23 cellular contexts compared by ENCODE assay signal in the genomic region with DNA sequence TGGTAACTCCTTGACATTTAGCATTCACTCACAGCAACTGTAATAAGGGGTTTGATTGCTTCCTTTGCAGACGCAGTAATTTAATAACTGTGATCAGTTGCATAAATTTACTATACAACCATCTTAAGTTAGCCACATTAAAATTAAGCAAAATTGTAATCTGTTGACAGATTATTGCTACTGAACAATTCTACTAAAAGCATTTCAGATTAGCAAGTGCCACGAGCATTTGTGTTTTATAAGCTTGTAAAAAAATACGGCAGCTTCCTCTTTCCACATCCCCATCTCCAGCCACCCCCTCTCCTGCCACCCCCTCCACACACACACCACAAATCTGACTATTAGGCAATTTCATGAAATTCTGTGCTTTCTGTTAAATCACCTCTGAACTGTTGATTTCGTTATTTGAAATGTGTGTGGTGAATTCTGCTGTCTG. TPM values are rescaled to one million over a fixed set of nuclear protein-coding genes. Genes with fewer than 3 reads are reported as not detected.
DNase-seq lines count a peak whose midpoint lies in the region; ATAC-seq and TF ChIP-seq lines count a peak whose summit lies in the region.
"Had no signal": no experiment of that assay in that cellular context is flagged by ENCODE, and none has a peak within 500 bp of the region (broad histone marks: within the 10 kb centered on the region; RNA-seq: fewer than 3 reads in every experiment).

No MANE protein-coding gene starts in this region.

- TF ChIP-seq CTCF in CD14-positive monocyte (IDR thresholded peaks at IDR 0.05): no peak

- H3K27me3 Mint-ChIP-seq in CD14-positive monocyte (ENCODE audit: low read depth in 3 of 3): peaks cover 0 to 1% (median 0%) of the 10 kb centered on the region in 3 donors
- H3K27me3 Mint-ChIP-seq in activated CD8-positive, alpha-beta memory T cell treated with anti-CD3 and anti-CD28 coated beads, Interleukin-2, amount 10 ng/mL, durations not matched to agents 7 days and 5 days: peaks cover 7% of the 10 kb centered on the region
- H3K27me3 Mint-ChIP-seq: activated B cell treated with CpG ODN at 0.5 μM for 24 hours had no signal

- intact Hi-C loops in CD14-positive monocyte (cut with micrococcal nuclease): loop anchor here in 1 of 2 donors (5.0 kb wide), 1 partner anchor 47 kb away; no protein-coding TSS in a partner anchor

- CTCF ChIA-PET in activated CD8-positive, alpha-beta memory T cell treated with anti-CD3 and anti-CD28 coated beads, Interleukin-2, amount 10 ng/mL, durations not matched to agents 7 days and 5 days (lab: Charles Lee): interaction anchor here (0.6 kb wide), 1 partner anchor 67 kb away, joined by 3 read pairs; no protein-coding TSS in a partner anchor

- ATAC-seq in activated CD8-positive, alpha-beta memory T cell treated with anti-CD3 and anti-CD28 coated beads, Interleukin-2, amount 10 ng/mL, durations not matched to agents 7 days and 5 days: no peak
- no peak for ATAC-seq in HG02588 (IDR thresholded peaks at IDR 0.05; ENCODE audit: unreplicated experiment)
- ATAC-seq: naive thymus-derived CD8-positive, alpha-beta T cell; stimulated activated naive CD8-positive, alpha-beta T cell treated with anti-CD3 and anti-CD28 coated beads, Interleukin-15, Interleukin-2, amounts not matched to agents 100 U/mL and 50 U/mL, for 24 hours had no signal

- peak overlapping the region; percentile 81 to 91 (median 85) for H3K27ac Mint-ChIP-seq in CD14-positive monocyte
- no peak overlapping the region for H3K27ac Mint-ChIP-seq in activated CD8-positive, alpha-beta memory T cell treated with anti-CD3 and anti-CD28 coated beads, Interleukin-2, amount 10 ng/mL, durations not matched to agents 7 days and 5 days
- H3K27ac Mint-ChIP-seq: activated B cell treated with CpG ODN at 0.5 μM for 24 hours; naive thymus-derived CD8-positive, alpha-beta T cell; T-helper 2 cell treated with Interferon-gamma antibody and Interleukin-4, amounts not matched to agents 5 μg/mL and 100 μg/mL, for 36 hours had no signal

- DNase-seq in CD14-positive monocyte (ENCODE audit: low spot score) (peak; percentile 63), MV-4-11 (lab: John Stamatoyannopoulos, UW) (peak; percentile 97), amniotic epithelial cell (ENCODE audit: low read depth) (peak; percentile 71), putamen (ENCODE audit: low spot score) (peak; percentile 8), amniotic stem cell (lab: John Stamatoyannopoulos, UW) (no peak), NCI-H1417 (lab: John Stamatoyannopoulos, UW) (no peak)
- DNase-seq in activated CD8-positive, alpha-beta memory T cell treated with anti-CD3 and anti-CD28 coated beads, Interleukin-2, amount 10 ng/mL, durations not matched to agents 7 days and 5 days: no peak
- DNase-seq: activated B cell treated with CpG ODN at 0.5 μM for 24 hours; activated CD4-positive, alpha-beta T cell treated with anti-CD3 and anti-CD28 coated beads, Interleukin-2, amount 50 U/mL, for 48 hours; activated gamma-delta T cell treated with Interleukin-2 at 50 U/mL for 16 hours; activated T-cell treated with anti-CD3 and anti-CD28 coated beads for 4 hours; Caco-2; DND-41; erythroblast; naive thymus-derived CD8-positive, alpha-beta T cell; NCI-H1105 treated with DMSO at 0.1 percent for 48 hours; NCI-H2107; NCI-H510A treated with DMSO at 0.1 percent for 48 hours; stimulated activated CD4-positive, alpha-beta T cell treated with anti-CD3 and anti-CD28 coated beads, Interleukin-4, amount 100 ng/mL, for 1 hour; stimulated activated naive CD8-positive, alpha-beta T cell treated with anti-CD3 and anti-CD28 coated beads, Interleukin-15, Interleukin-2, amounts not matched to agents 100 U/mL and 50 U/mL, for 24 hours; tibial artery had no signal

- H3K4me3 Mint-ChIP-seq in CD14-positive monocyte: peak overlapping the region; percentile 42 to 68
- H3K4me3 Mint-ChIP-seq in activated CD8-positive, alpha-beta memory T cell treated with anti-CD3 and anti-CD28 coated beads, Interleukin-2, amount 10 ng/mL, durations not matched to agents 7 days and 5 days: no peak overlapping the region
- H3K4me3 Mint-ChIP-seq: activated B cell treated with CpG ODN at 0.5 μM for 24 hours; naive thymus-derived CD8-positive, alpha-beta T cell; T-helper 2 cell treated with Interferon-gamma antibody and Interleukin-4, amounts not matched to agents 5 μg/mL and 100 μg/mL, for 36 hours had no signal

- peaks cover 0 to 1% (median 0%) of the 10 kb centered on the region in 7 donors for H3K9me3 Mint-ChIP-seq in CD14-positive monocyte
- no peaks in the 10 kb centered on the region for H3K9me3 Mint-ChIP-seq in activated CD8-positive, alpha-beta memory T cell treated with anti-CD3 and anti-CD28 coated beads, Interleukin-2, amount 10 ng/mL, durations not matched to agents 7 days and 5 days (ENCODE audit: low read depth)
- H3K9me3 Mint-ChIP-seq: activated B cell treated with CpG ODN at 0.5 μM for 24 hours; naive thymus-derived CD8-positive, alpha-beta T cell; T-helper 2 cell treated with Interferon-gamma antibody and Interleukin-4, amounts not matched to agents 5 μg/mL and 100 μg/mL, for 36 hours had no signal

- H3K4me1 Mint-ChIP-seq in CD14-positive monocyte: peaks cover 47% of the 10 kb centered on the region
- no peaks in the 10 kb centered on the region for H3K4me1 Mint-ChIP-seq in activated CD8-positive, alpha-beta memory T cell treated with anti-CD3 and anti-CD28 coated beads, Interleukin-2, amount 10 ng/mL, durations not matched to agents 7 days and 5 days
- H3K4me1 Mint-ChIP-seq: activated B cell treated with CpG ODN at 0.5 μM for 24 hours had no signal

- peaks cover 4 to 22% of the 10 kb centered on the region in 2 donors for H3K36me3 Mint-ChIP-seq in CD14-positive monocyte
- H3K36me3 Mint-ChIP-seq in activated CD8-positive, alpha-beta memory T cell treated with anti-CD3 and anti-CD28 coated beads, Interleukin-2, amount 10 ng/mL, durations not matched to agents 7 days and 5 days: no peaks in the 10 kb centered on the region
- H3K36me3 Mint-ChIP-seq: naive thymus-derived CD8-positive, alpha-beta T cell had no signal

RNA-seq across cellular contexts. Expression of a gene that starts 44.3 kb away (rescaled TPM):
- polyA plus RNA-seq in CD14-positive monocyte: 1 to 10 TPM; 2.3 to 3.3 TPM
- 1 to 10 TPM in 1 of 2 experiments, under 1 TPM in 1; 0.94 to 1.5 TPM for total RNA-seq in activated CD8-positive, alpha-beta memory T cell treated with anti-CD3 and anti-CD28 coated beads, Interleukin-2, amount 10 ng/mL, durations not matched to agents 7 days and 5 days
- total RNA-seq: activated B cell treated with CpG ODN at 0.5 μM for 24 hours; Caco-2; naive thymus-derived CD8-positive, alpha-beta T cell had no signal

Comparison
In these comparisons a context has a peak if more than half of its experiments do, and no peak if none do; other contexts are left out.
1. DNase-seq: peak in CD14-positive monocyte (single experiment), MV-4-11 (single experiment), amniotic epithelial cell (single experiment) and putamen (single experiment); none in amniotic stem cell (single experiment), activated CD8-positive, alpha-beta memory T cell treated with anti-CD3 and anti-CD28 coated beads, Interleukin-2, amount 10 ng/mL, durations not matched to agents 7 days and 5 days (single experiment) and NCI-H1417 (0 of 3).